ENCODE assay signal across 13 cellular contexts in genomic region chr4:86909945-86910344, GRCh38. TPM values are rescaled to one million over a fixed set of nuclear protein-coding genes. Genes with fewer than 3 reads are reported as not detected.
"Had no signal": no experiment of that assay in that cellular context is flagged by ENCODE, and none has a peak within 500 bp of the region (broad histone marks: within the 10 kb centered on the region; RNA-seq: fewer than 3 reads in every experiment).

No MANE protein-coding gene starts in this region.

- H3K27me3 ChIP-seq: thyroid gland, vagina had no signal

- H3K27ac ChIP-seq: lower lobe of right lung, thyroid gland, vagina had no signal

- H3K36me3 ChIP-seq: lower lobe of right lung, thyroid gland, vagina had no signal

- H3K9me3 ChIP-seq: lower lobe of right lung, thyroid gland, vagina had no signal

- FAIRE-seq: astrocyte, small intestine had no signal

- ATAC-seq: lower lobe of right lung; stimulated activated effector memory CD8-positive, alpha-beta T cell treated with anti-CD3 and anti-CD28 coated beads, Interleukin-12 subunit alpha, Interleukin-12 subunit beta, amount 100 ng/mL, for 72 hours had no signal

- H3K4me3 ChIP-seq: lower lobe of right lung, thyroid gland, vagina had no signal

- DNase-seq: activated CD4-positive, alpha-beta T cell treated with anti-CD3 and anti-CD28 coated beads, Interleukin-2, amount 10 ng/mL, durations not matched to agents 24 days and 14 days; activated naive CD4-positive, alpha-beta T cell treated with Interleukin-2 at 50 U/mL for 16 hours; effector memory CD4-positive, alpha-beta T cell; hippocampal formation; lower lobe of right lung; naive B cell; posterior cingulate gyrus; right cardiac atrium; small intestine; thyroid gland had no signal

RNA-seq across cellular contexts. Expression of gene C4orf36, which starts 17.7 kb away (rescaled TPM):
- total RNA-seq: activated CD4-positive, alpha-beta T cell treated with anti-CD3 and anti-CD28 coated beads, Interleukin-2, amount 10 ng/mL, durations not matched to agents 24 days and 14 days; astrocyte; vagina had no signal
